20 cellular contexts compared by ENCODE assay signal in genomic region chr12:13022737-13023370, GRCh38. TPM values are rescaled to one million over a fixed set of nuclear protein-coding genes. Genes with fewer than 3 reads are reported as not detected.
DNase-seq lines count a peak whose midpoint lies in the region; ATAC-seq and TF ChIP-seq lines count a peak whose summit lies in the region.
"Had no signal": no experiment of that assay in that cellular context is flagged by ENCODE, and none has a peak within 500 bp of the region (broad histone marks: within the 10 kb centered on the region; RNA-seq: fewer than 3 reads in every experiment).

No MANE protein-coding gene starts in this region.

- H3K4me3 ChIP-seq in right atrium auricular region: no peak overlapping the region
- H3K4me3 ChIP-seq in fibroblast of the aortic adventitia (ENCODE audit: low read depth, low read length): no peak overlapping the region
- H3K4me3 ChIP-seq: A549, GM12878 had no signal

- TF ChIP-seq CTCF in right atrium auricular region (IDR thresholded peaks at IDR 0.05) (no peak), fibroblast of the aortic adventitia (IDR thresholded peaks at IDR 0.05; ENCODE audit: insufficient read depth, low read length) (no peak), endothelial cell (IDR thresholded peaks at IDR 0.05; ENCODE audit: unreplicated experiment) (no peak)

- H3K36me3 ChIP-seq in right atrium auricular region: no peaks in the 10 kb centered on the region

- no peaks in the 10 kb centered on the region for H3K27me3 ChIP-seq in right atrium auricular region

- H3K27ac Mint-ChIP-seq in endothelial cell (ENCODE audit: unreplicated experiment): no peak overlapping the region
- H3K27ac Mint-ChIP-seq: CD4-positive, alpha-beta T cell had no signal

- no peaks in the 10 kb centered on the region for H3K27me3 Mint-ChIP-seq in endothelial cell (ENCODE audit: unreplicated experiment)

- H3K36me3 Mint-ChIP-seq in endothelial cell (ENCODE audit: low read depth, unreplicated experiment): no peaks in the 10 kb centered on the region

- H3K4me1 ChIP-seq in right atrium auricular region: peaks cover 0 to 4% of the 10 kb centered on the region in 2 donors
- H3K4me1 ChIP-seq: A549, Caco-2 had no signal

- H3K27ac ChIP-seq in right atrium auricular region: no peak overlapping the region
- H3K27ac ChIP-seq: A549 had no signal

- no peak overlapping the region for H3K4me3 Mint-ChIP-seq in endothelial cell (ENCODE audit: unreplicated experiment)
- H3K4me3 Mint-ChIP-seq: CD4-positive, alpha-beta T cell had no signal

- DNase-seq in left ventricle myocardium superior (no peak), right atrium auricular region (ENCODE audit: low spot score) (no peak), OCI-M1 (lab: John Stamatoyannopoulos, UW) (peak; percentile 44), fibroblast of the aortic adventitia (ENCODE audit: low read depth) (peak; percentile 81), endothelial cell (ENCODE audit: low spot score) (no peak)
- DNase-seq: Caco-2; CD4-positive, alpha-beta T cell; DMS153; GF-D8; GOT3; KG1; NCI-H1417 treated with DMSO at 0.1 percent for 48 hours; NCI-H187 treated with DMSO at 0.1 percent for 48 hours; NCI-H69; NK-92 treated with Interleukin-12 subunit alpha and Interleukin-12 subunit beta, amount 100 ng/mL, for 24 hours; SIG-M5 had no signal

- H3K9me3 ChIP-seq in right atrium auricular region: no peaks in the 10 kb centered on the region
- H3K9me3 ChIP-seq: A549, Caco-2 had no signal

- intact Hi-C loops in left ventricle myocardium superior (cut with micrococcal nuclease): no loop called here

- ATAC-seq in left ventricle myocardium superior (peak; percentile 63), HG03460 (IDR thresholded peaks at IDR 0.05; ENCODE audit: unreplicated experiment) (no peak), GM21717 (IDR thresholded peaks at IDR 0.05; ENCODE audit: unreplicated experiment) (no peak)
- ATAC-seq: GM12878 had no signal

- H3K9me3 Mint-ChIP-seq in endothelial cell (ENCODE audit: unreplicated experiment): no peaks in the 10 kb centered on the region
- H3K9me3 Mint-ChIP-seq: CD4-positive, alpha-beta T cell had no signal

- H3K4me1 Mint-ChIP-seq in endothelial cell (ENCODE audit: unreplicated experiment): peaks cover 10% of the 10 kb centered on the region

RNA-seq across cellular contexts. Expression of gene FAM234B, which starts 21.3 kb away (rescaled TPM):
- 1.8 TPM for total RNA-seq in left ventricle myocardium superior
- 1 to 10 TPM; 1.7 to 4.6 TPM for total RNA-seq in right atrium auricular region
- 3.3 and 5.6 TPM in 2 replicates for total RNA-seq in fibroblast of the aortic adventitia (ENCODE audit: low replicate concordance)
- total RNA-seq in endothelial cell (ENCODE audit: unreplicated experiment): 36.3 TPM

RNA-seq across cellular contexts. Expression of gene HEBP1, which starts 22.8 kb away (rescaled TPM):
- total RNA-seq in left ventricle myocardium superior: 68.3 TPM
- total RNA-seq in right atrium auricular region: 10 to 100 TPM; 29.4 to 30.0 TPM
- 14.4 and 35.3 TPM in 2 replicates for total RNA-seq in fibroblast of the aortic adventitia (ENCODE audit: low replicate concordance)
- total RNA-seq in endothelial cell (ENCODE audit: unreplicated experiment): 83.3 TPM

Comparison
In these comparisons a context has a peak if more than half of its experiments do, and no peak if none do; other contexts are left out.
1. DNase-seq: peak in OCI-M1 (single experiment) and fibroblast of the aortic adventitia (single experiment); none in left ventricle myocardium superior (single experiment), right atrium auricular region (single experiment) and endothelial cell (single experiment).